In the genomic region with DNA sequence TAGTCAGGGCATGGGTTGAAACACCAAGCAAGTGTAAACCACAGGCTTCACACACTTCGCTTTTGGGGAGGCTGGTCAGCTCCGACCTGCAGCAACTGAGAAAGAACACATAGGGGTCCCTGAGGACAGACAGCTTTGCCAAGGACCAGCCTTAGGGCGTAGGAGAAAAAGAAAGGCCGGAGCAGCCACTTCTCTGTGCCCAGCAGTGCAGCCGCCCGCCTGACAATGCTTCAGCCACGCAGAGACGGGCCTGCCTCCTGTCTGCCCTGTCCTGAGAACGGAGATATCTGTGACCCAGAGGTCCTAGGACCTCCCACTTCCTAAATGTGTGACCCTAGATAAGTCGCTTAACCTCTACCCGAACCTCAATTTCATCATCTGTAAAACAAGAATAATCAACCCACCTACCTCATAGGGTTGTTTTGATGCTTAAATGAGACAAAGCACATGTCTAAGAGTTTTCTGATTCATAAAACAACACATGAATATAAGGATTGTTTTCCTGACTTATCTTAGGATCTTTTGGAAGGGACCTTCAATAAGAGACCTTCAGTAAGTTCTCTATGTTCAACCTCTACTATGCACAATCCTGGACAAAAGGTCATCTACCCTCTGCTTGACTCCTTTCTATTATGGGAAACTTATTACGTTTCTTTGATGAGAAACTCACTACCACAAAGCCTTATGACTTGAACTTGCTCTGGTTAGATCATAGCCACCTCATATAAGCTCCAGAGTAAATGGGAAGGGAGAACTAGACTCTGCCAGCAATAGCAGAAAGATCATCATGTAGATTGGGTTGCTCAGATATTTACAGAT, we compare ENCODE assay signal across 26 cellular contexts. TPM values are rescaled to one million over a fixed set of nuclear protein-coding genes. Genes with fewer than 3 reads are reported as not detected.
A peak's percentile ranks its signal among the peaks of the same experiment; 100 is the strongest.
DNase-seq lines count a peak whose midpoint lies in the region; ATAC-seq and TF ChIP-seq lines count a peak whose summit lies in the region.
"Had no signal": no experiment of that assay in that cellular context is flagged by ENCODE, and none has a peak within 500 bp of the region (broad histone marks: within the 10 kb centered on the region; RNA-seq: fewer than 3 reads in every experiment).

No MANE protein-coding gene starts in this region.

- peak; percentile 23 for DNase-seq in activated CD4-positive, alpha-beta T cell treated with anti-CD3 and anti-CD28 coated beads, Interleukin-2, amount 10 ng/mL, durations not matched to agents 24 days and 14 days
- no peak for DNase-seq in activated CD4-positive, alpha-beta T cell treated with anti-CD3 and anti-CD28 coated beads, Interleukin-2, amount 50 U/mL, for 48 hours
- DNase-seq in HUDEP-2 (lab: John Stamatoyannopoulos, UW; ENCODE audit: unreplicated experiment in 76 of 76) (peak in 59 of 76 experiments; percentile 3 to 73 (median 26)), WERI-Rb-1 (no peak), epidermal melanocyte (ENCODE audit: insufficient read length, low spot score) (no peak)
- no peak for DNase-seq in effector memory CD4-positive, alpha-beta T cell
- DNase-seq: activated CD8-positive, alpha-beta memory T cell treated with anti-CD3 and anti-CD28 coated beads, Interleukin-2, amount 10 ng/mL, durations not matched to agents 7 days and 5 days; activated gamma-delta T cell treated with Interleukin-2 at 50 U/mL for 16 hours; anterior cingulate cortex; BE2C; central memory CD4-positive, alpha-beta T cell; naive B cell; NCI-H1105 treated with DMSO at 0.1 percent for 48 hours; NCI-H526; ovary; SIG-M5; substantia nigra; T-helper 17 cell had no signal

- H2AFZ ChIP-seq in parathyroid adenoma: no peak overlapping the region

- peaks cover 3% of the 10 kb centered on the region for H3K27me3 Mint-ChIP-seq in activated CD4-positive, alpha-beta T cell treated with anti-CD3 and anti-CD28 coated beads, Interleukin-2, amount 10 ng/mL, durations not matched to agents 24 days and 14 days

- H3K4me2 ChIP-seq in parathyroid adenoma (ENCODE audit: low read length): no peak overlapping the region

- H3K36me3 ChIP-seq in parathyroid adenoma (ENCODE audit: control insufficient read depth, insufficient read depth, low read length) (no peaks in the 10 kb centered on the region), WERI-Rb-1 (no peaks in the 10 kb centered on the region)
- H3K36me3 ChIP-seq in effector memory CD4-positive, alpha-beta T cell (ENCODE audit: control insufficient read depth, insufficient read depth, low read length): no peaks in the 10 kb centered on the region
- H3K36me3 ChIP-seq: BE2C, ovary had no signal

- no peaks in the 10 kb centered on the region for H3K4me1 ChIP-seq in parathyroid adenoma
- no peaks in the 10 kb centered on the region for H3K4me1 ChIP-seq in effector memory CD4-positive, alpha-beta T cell (ENCODE audit: control insufficient read depth, insufficient read depth, low read length, poor library complexity, severe bottlenecking)
- H3K4me1 ChIP-seq: BE2C had no signal

- H3K9ac ChIP-seq in parathyroid adenoma: no peak overlapping the region

- H3K27me3 ChIP-seq in parathyroid adenoma (ENCODE audit: control insufficient read depth, insufficient read depth, low read length) (no peaks in the 10 kb centered on the region), WERI-Rb-1 (ENCODE audit: insufficient read depth, low read depth, severe bottlenecking) (no peaks in the 10 kb centered on the region)
- H3K27me3 ChIP-seq in effector memory CD4-positive, alpha-beta T cell (replicated peaks; ENCODE audit: control insufficient read depth, insufficient read depth, low read length, poor library complexity, severe bottlenecking): no peaks in the 10 kb centered on the region
- H3K27me3 ChIP-seq: BE2C, ovary had no signal

- peaks cover 21% of the 10 kb centered on the region for H3K4me1 Mint-ChIP-seq in activated CD4-positive, alpha-beta T cell treated with anti-CD3 and anti-CD28 coated beads, Interleukin-2, amount 10 ng/mL, durations not matched to agents 24 days and 14 days
- H3K4me1 Mint-ChIP-seq: memory B cell had no signal

- H3K27ac ChIP-seq in parathyroid adenoma: peak overlapping the region; percentile 67
- H3K27ac ChIP-seq in effector memory CD4-positive, alpha-beta T cell (ENCODE audit: insufficient read depth, low read length, poor library complexity, severe bottlenecking): no peak overlapping the region
- no peak overlapping the region for H3K27ac ChIP-seq in WERI-Rb-1
- H3K27ac ChIP-seq: ovary had no signal

- no peak overlapping the region for H3K4me3 ChIP-seq in parathyroid adenoma (ENCODE audit: low read depth, low read length)
- H3K4me3 ChIP-seq in effector memory CD4-positive, alpha-beta T cell (ENCODE audit: insufficient read depth, low read depth, low read length, poor library complexity, severe bottlenecking): no peak overlapping the region
- no peak overlapping the region for H3K4me3 ChIP-seq in WERI-Rb-1 (ENCODE audit: low read depth, low read length)
- H3K4me3 ChIP-seq: ovary, skin epidermis had no signal

- no peak overlapping the region for H3K4me3 Mint-ChIP-seq in activated CD4-positive, alpha-beta T cell treated with anti-CD3 and anti-CD28 coated beads, Interleukin-2, amount 10 ng/mL, durations not matched to agents 24 days and 14 days
- H3K4me3 Mint-ChIP-seq: activated CD8-positive, alpha-beta memory T cell treated with anti-CD3 and anti-CD28 coated beads, Interleukin-2, amount 10 ng/mL, durations not matched to agents 7 days and 5 days; memory B cell; T-helper 17 cell had no signal

- intact Hi-C loops in activated CD4-positive, alpha-beta T cell treated with anti-CD3 and anti-CD28 coated beads, Interleukin-2, amount 10 ng/mL, durations not matched to agents 24 days and 14 days (cut with micrococcal nuclease): no loop called here

- peak; percentile 22 for ATAC-seq in esophagus mucosa
- ATAC-seq: activated CD8-positive, alpha-beta memory T cell treated with anti-CD3 and anti-CD28 coated beads, Interleukin-2, amount 10 ng/mL, durations not matched to agents 7 days and 5 days; T-helper 17 cell had no signal

- peaks cover 3% of the 10 kb centered on the region for H3K9me3 Mint-ChIP-seq in activated CD4-positive, alpha-beta T cell treated with anti-CD3 and anti-CD28 coated beads, Interleukin-2, amount 10 ng/mL, durations not matched to agents 24 days and 14 days
- H3K9me3 Mint-ChIP-seq: memory B cell had no signal

- H3K27ac Mint-ChIP-seq in activated CD4-positive, alpha-beta T cell treated with anti-CD3 and anti-CD28 coated beads, Interleukin-2, amount 10 ng/mL, durations not matched to agents 24 days and 14 days: no peak overlapping the region
- H3K27ac Mint-ChIP-seq: activated CD8-positive, alpha-beta memory T cell treated with anti-CD3 and anti-CD28 coated beads, Interleukin-2, amount 10 ng/mL, durations not matched to agents 7 days and 5 days; T-helper 17 cell had no signal

- no peak for TF ChIP-seq CTCF in parathyroid adenoma (IDR thresholded peaks at IDR 0.05)
- no peak for TF ChIP-seq CTCF in WERI-Rb-1 (IDR thresholded peaks at IDR 0.05; ENCODE audit: low read depth, low read length)

- H3K9me3 ChIP-seq in parathyroid adenoma (ENCODE audit: control insufficient read depth, low read length) (no peaks in the 10 kb centered on the region), WERI-Rb-1 (ENCODE audit: severe bottlenecking) (no peaks in the 10 kb centered on the region)
- H3K9me3 ChIP-seq in effector memory CD4-positive, alpha-beta T cell (ENCODE audit: control insufficient read depth, low read length): no peaks in the 10 kb centered on the region
- H3K9me3 ChIP-seq: BE2C, ovary had no signal

- no peaks in the 10 kb centered on the region for H3K79me2 ChIP-seq in parathyroid adenoma

- H3K36me3 Mint-ChIP-seq in activated CD4-positive, alpha-beta T cell treated with anti-CD3 and anti-CD28 coated beads, Interleukin-2, amount 10 ng/mL, durations not matched to agents 24 days and 14 days (ENCODE audit: low read depth): no peaks in the 10 kb centered on the region
- H3K36me3 Mint-ChIP-seq: activated CD8-positive, alpha-beta memory T cell treated with anti-CD3 and anti-CD28 coated beads, Interleukin-2, amount 10 ng/mL, durations not matched to agents 7 days and 5 days; memory B cell; naive B cell had no signal

RNA-seq across cellular contexts. Expression of gene RFTN1, which starts 32.9 kb away (rescaled TPM):
- total RNA-seq in activated CD4-positive, alpha-beta T cell treated with anti-CD3 and anti-CD28 coated beads, Interleukin-2, amount 10 ng/mL, durations not matched to agents 24 days and 14 days: 90.6 and 92.4 TPM in 2 replicates
- 3.1 TPM for total RNA-seq in esophagus mucosa

RNA-seq across cellular contexts. Expression of gene DAZL, which starts 58.8 kb away (rescaled TPM):
- total RNA-seq in activated CD4-positive, alpha-beta T cell treated with anti-CD3 and anti-CD28 coated beads, Interleukin-2, amount 10 ng/mL, durations not matched to agents 24 days and 14 days: 0.07 and 0.19 TPM in 2 replicates
- total RNA-seq in esophagus mucosa: not detected
- total RNA-seq: fibroblast of lung, G401, H4, OCI-LY7, ovary, T-helper 17 cell had no signal

Comparison
In these comparisons a context has a peak if more than half of its experiments do, and no peak if none do; other contexts are left out.
1. DNase-seq: peak in activated CD4-positive, alpha-beta T cell treated with anti-CD3 and anti-CD28 coated beads, Interleukin-2, amount 10 ng/mL, durations not matched to agents 24 days and 14 days (single experiment) and HUDEP-2 (59 of 76); none in activated CD4-positive, alpha-beta T cell treated with anti-CD3 and anti-CD28 coated beads, Interleukin-2, amount 50 U/mL, for 48 hours (0 of 2), effector memory CD4-positive, alpha-beta T cell (0 of 3), WERI-Rb-1 (single experiment) and epidermal melanocyte (single experiment).
2. RNA of gene RFTN1, which starts 32.9 kb away (total RNA-seq): 90.6 to 92.4 TPM in activated CD4-positive, alpha-beta T cell treated with anti-CD3 and anti-CD28 coated beads, Interleukin-2, amount 10 ng/mL, durations not matched to agents 24 days and 14 days; 3.1 TPM in esophagus mucosa (single experiment); every median in the first group is over 10 times any median in the second.